20 cellular contexts compared by ENCODE assay signal in the genomic region with DNA sequence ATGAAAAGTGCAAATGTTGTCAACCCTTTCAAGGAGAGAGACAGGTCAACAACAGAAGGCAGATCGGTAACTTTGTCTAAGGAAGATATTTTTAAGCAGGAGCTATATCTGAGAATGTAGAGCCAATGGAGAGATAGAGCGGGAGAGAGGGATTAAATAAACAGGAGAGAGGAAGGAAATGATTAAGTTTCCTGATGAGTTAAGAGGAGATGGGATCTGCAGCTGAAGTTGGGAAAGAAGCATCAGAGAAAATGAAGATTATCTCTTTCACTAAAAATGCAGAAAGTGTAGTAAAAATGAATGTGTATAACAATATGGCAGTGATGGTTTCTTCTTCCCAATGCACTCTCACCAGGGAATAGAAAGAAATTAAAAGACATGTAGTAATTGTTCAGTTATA.
DNase-seq lines count a peak whose midpoint lies in the region; ATAC-seq lines count a peak whose summit lies in the region.
"Had no signal": no experiment of that assay in that cellular context is flagged by ENCODE, and none has a peak within 500 bp of the region (broad histone marks: within the 10 kb centered on the region; RNA-seq: fewer than 3 reads in every experiment).

No MANE protein-coding gene starts in this region.

- H4K91ac ChIP-seq in mesenchymal stem cell (ENCODE audit: low read length): no peak overlapping the region

- H3K4ac ChIP-seq in mesenchymal stem cell (ENCODE audit: low read depth in 1 of 2, low read length in 2 of 2): no peak overlapping the region

- H2AFZ ChIP-seq in mesenchymal stem cell (ENCODE audit: low read depth, low read length): no peak overlapping the region
- H2AFZ ChIP-seq: GM23248 had no signal

- H4K8ac ChIP-seq in mesenchymal stem cell (ENCODE audit: low read length): no peak overlapping the region

- H3K23ac ChIP-seq in mesenchymal stem cell (ENCODE audit: low read length in 2 of 2): no peak overlapping the region

- no peaks in the 10 kb centered on the region for H3K36me3 ChIP-seq in mesenchymal stem cell (ENCODE audit: control insufficient read depth in 1 of 2, insufficient read depth in 2 of 2, low read depth in 1 of 2, low read length in 2 of 2)
- H3K36me3 ChIP-seq: BLaER1 had no signal

- H3K4me2 ChIP-seq in mesenchymal stem cell (ENCODE audit: low read length, poor library complexity, severe bottlenecking): no peak overlapping the region
- H3K4me2 ChIP-seq: A549, BLaER1 had no signal

- WGBS in mesenchymal stem cell: 23% methylated on average over 2 of the region's 2 CpGs

- no peaks in the 10 kb centered on the region for H3K4me1 ChIP-seq in mesenchymal stem cell (ENCODE audit: control insufficient read depth, insufficient read depth, low read depth, low read length)
- H3K4me1 ChIP-seq: A549, BLaER1 had no signal

- ATAC-seq in GM18861 (IDR thresholded peaks at IDR 0.05; ENCODE audit: unreplicated experiment): no peak
- ATAC-seq: A549; CD8-positive, alpha-beta T cell; GM12878; HCT116 had no signal

- H2BK5ac ChIP-seq in mesenchymal stem cell (ENCODE audit: low read depth, low read length, poor library complexity, severe bottlenecking): no peak overlapping the region

- H3K79me1 ChIP-seq in mesenchymal stem cell (replicated peaks; ENCODE audit: low read length, poor library complexity, severe bottlenecking): no peaks in the 10 kb centered on the region

- no peak overlapping the region for H3K14ac ChIP-seq in mesenchymal stem cell (ENCODE audit: low read length in 2 of 2)

- H2BK15ac ChIP-seq in mesenchymal stem cell (ENCODE audit: low read depth, poor library complexity, severe bottlenecking): no peak overlapping the region

- H2AK5ac ChIP-seq in mesenchymal stem cell (ENCODE audit: low read length, severe bottlenecking): no peak overlapping the region

- no peak overlapping the region for H3K18ac ChIP-seq in mesenchymal stem cell (ENCODE audit: low read depth in 1 of 2, low read length in 2 of 2)

- H2BK120ac ChIP-seq in mesenchymal stem cell (ENCODE audit: low read depth, low read length): no peak overlapping the region

- no peak overlapping the region for H2BK12ac ChIP-seq in mesenchymal stem cell (ENCODE audit: low read length in 2 of 2)

- H3K9me3 ChIP-seq in mesenchymal stem cell (ENCODE audit: control insufficient read depth, low read length): no peaks in the 10 kb centered on the region
- H3K9me3 ChIP-seq: A549, BLaER1 had no signal

- no peaks in the 10 kb centered on the region for H3K27me3 ChIP-seq in mesenchymal stem cell (ENCODE audit: control insufficient read depth in 1 of 2, insufficient read depth in 1 of 2, low read length in 2 of 2)
- H3K27me3 ChIP-seq: BLaER1 had no signal

- H3K27ac ChIP-seq in mesenchymal stem cell (ENCODE audit: low read length, poor library complexity, severe bottlenecking): no peak overlapping the region
- H3K27ac ChIP-seq: 22Rv1, A549, BLaER1, C4-2B, GM23248 had no signal

- no peak overlapping the region for H3K4me3 ChIP-seq in mesenchymal stem cell (ENCODE audit: insufficient read depth in 1 of 2, low read depth in 1 of 2, low read length in 2 of 2)
- H3K4me3 ChIP-seq: A549, BLaER1, GM12878, GM23248 had no signal

- DNase-seq in A172 (ENCODE audit: low spot score): peak; percentile 10
- peak; percentile 56 for DNase-seq in ELR (ENCODE audit: low read depth)
- DNase-seq in HT1080 (ENCODE audit: low read depth): peak; percentile 72
- DNase-seq in mesenchymal stem cell: peak; percentile 13
- no peak for DNase-seq in NCI-H2081 treated with DMSO at 0.1 percent for 48 hours (lab: John Stamatoyannopoulos, UW)
- DNase-seq in nucleus accumbens (lab: John Stamatoyannopoulos, UW): no peak
- DNase-seq in NCI-H1048 (lab: John Stamatoyannopoulos, UW): no peak
- DNase-seq: CD4-positive, CD25-positive, alpha-beta regulatory T cell; CD8-positive, alpha-beta T cell; DMS 273 treated with DMSO at 0.1 percent for 48 hours; DMS79; H7 had no signal

- no peak overlapping the region for H3K9ac ChIP-seq in mesenchymal stem cell (ENCODE audit: low read length)
- H3K9ac ChIP-seq: BLaER1, GM23248 had no signal

Comparison
In these comparisons a context has a peak if more than half of its experiments do, and no peak if none do; other contexts are left out.
1. DNase-seq: peak in A172 (single experiment), ELR (single experiment), HT1080 (single experiment) and mesenchymal stem cell (single experiment); none in NCI-H2081 treated with DMSO at 0.1 percent for 48 hours (single experiment), nucleus accumbens (0 of 56) and NCI-H1048 (single experiment).